1 cellular context compared by ENCODE assay signal in genomic region chr7:73376671-73377412, GRCh38.
TF ChIP-seq lines count a peak whose summit lies in the region.

No MANE protein-coding gene starts in this region.

TF ChIP-seq in WTC11, 78 proteins besides CTCF, POLR2A, EP300 and RAD21 (continued from another document):
- TF ChIP-seq STAT6 (CRISPR knock-in tag; conservative IDR thresholded peaks at IDR 0.05; ENCODE audit: low read depth), result no peak
- 0 out of 2 replicates have a peak, but pooled peaks have one; percentile 11 for TF ChIP-seq NFYB (CRISPR knock-in tag; conservative IDR thresholded peaks at IDR 0.05; ENCODE audit: low read depth)
- TF ChIP-seq FOXJ3 (CRISPR knock-in tag; IDR thresholded peaks at IDR 0.05; ENCODE audit: borderline replicate concordance), result no peak
